ENCODE assay signal across 35 cellular contexts in genomic region chr3:68620211-68620610, GRCh38.
"Had no signal": no experiment of that assay in that cellular context is flagged by ENCODE, and none has a peak within 500 bp of the region (broad histone marks: within the 10 kb centered on the region; RNA-seq: fewer than 3 reads in every experiment).

No MANE protein-coding gene starts in this region.

- H3K4me1 ChIP-seq: adrenal gland, body of pancreas, breast epithelium, Peyer's patch had no signal

- DNase-seq: activated B cell treated with CpG ODN at 0.5 μM for 24 hours; activated CD4-positive, alpha-beta memory T cell treated with anti-CD3 and anti-CD28 coated beads for 36 hours; activated CD4-positive, alpha-beta T cell treated with anti-CD3 and anti-CD28 coated beads for 4 hours; activated CD4-positive, alpha-beta T cell treated with anti-CD3 and anti-CD28 coated beads, Interleukin-2, amount 50 U/mL, for 1 hour; activated CD4-positive, CD25-positive, alpha-beta regulatory T cell treated with anti-CD3 and anti-CD28 coated beads, Interleukin-2, amount 50 U/mL, for 72 hours; activated effector memory CD4-positive, alpha-beta T cell treated with anti-CD3 and anti-CD28 coated beads, Interleukin-2, amount 50 U/mL, for 16 hours; activated naive CD4-positive, alpha-beta T cell; activated T-cell treated with anti-CD3 and anti-CD28 coated beads, Interleukin-2, amount 50 U/mL, for 1 hour; activated T-cell treated with anti-CD3 and anti-CD28 coated beads, Interleukin-2, amount 50 U/mL, for 72 hours; adrenal gland; body of pancreas; NCI-H1092 treated with DMSO at 0.1 percent for 48 hours; NCI-H1417; NCI-H146; NCI-H187; NCI-H2081 treated with DMSO at 0.1 percent for 48 hours; NCI-H226; NCI-H446 treated with DMSO at 0.1 percent for 48 hours; NCI-H524; NCI-H69; NCI-H82; NK-92 treated with Interleukin-12 subunit alpha and Interleukin-12 subunit beta, amount 100 ng/mL, for 24 hours; PC-3; Peyer's patch; RPMI8226; SIG-M5; SW 1271; T-helper 1 cell; T-helper 2 cell; T-helper 9 cell had no signal

- H3K27ac ChIP-seq: adrenal gland, body of pancreas, breast epithelium, KMS-11, Peyer's patch, VCaP had no signal

- H3K36me3 ChIP-seq: adrenal gland, breast epithelium, Peyer's patch had no signal

- ATAC-seq: activated T-cell treated with anti-CD3 and anti-CD28 coated beads, Interleukin-2, amount 50 U/mL, for 72 hours; activated T-helper 17 cell treated with anti-CD3 and anti-CD28 coated beads, Interleukin-2, amount 50 U/mL, for 72 hours; body of pancreas; PC-3 had no signal

- FAIRE-seq: astrocyte had no signal

- H3K27me3 ChIP-seq: adrenal gland, body of pancreas, breast epithelium, Peyer's patch had no signal

- H3K9ac ChIP-seq: KMS-11 had no signal

- H3K9me3 ChIP-seq: adrenal gland, body of pancreas, Peyer's patch had no signal

- H3K4me3 ChIP-seq: adrenal gland, body of pancreas, breast epithelium, Peyer's patch had no signal
